Comparison of ENCODE assay signal across 8 cellular contexts in the genomic region with DNA sequence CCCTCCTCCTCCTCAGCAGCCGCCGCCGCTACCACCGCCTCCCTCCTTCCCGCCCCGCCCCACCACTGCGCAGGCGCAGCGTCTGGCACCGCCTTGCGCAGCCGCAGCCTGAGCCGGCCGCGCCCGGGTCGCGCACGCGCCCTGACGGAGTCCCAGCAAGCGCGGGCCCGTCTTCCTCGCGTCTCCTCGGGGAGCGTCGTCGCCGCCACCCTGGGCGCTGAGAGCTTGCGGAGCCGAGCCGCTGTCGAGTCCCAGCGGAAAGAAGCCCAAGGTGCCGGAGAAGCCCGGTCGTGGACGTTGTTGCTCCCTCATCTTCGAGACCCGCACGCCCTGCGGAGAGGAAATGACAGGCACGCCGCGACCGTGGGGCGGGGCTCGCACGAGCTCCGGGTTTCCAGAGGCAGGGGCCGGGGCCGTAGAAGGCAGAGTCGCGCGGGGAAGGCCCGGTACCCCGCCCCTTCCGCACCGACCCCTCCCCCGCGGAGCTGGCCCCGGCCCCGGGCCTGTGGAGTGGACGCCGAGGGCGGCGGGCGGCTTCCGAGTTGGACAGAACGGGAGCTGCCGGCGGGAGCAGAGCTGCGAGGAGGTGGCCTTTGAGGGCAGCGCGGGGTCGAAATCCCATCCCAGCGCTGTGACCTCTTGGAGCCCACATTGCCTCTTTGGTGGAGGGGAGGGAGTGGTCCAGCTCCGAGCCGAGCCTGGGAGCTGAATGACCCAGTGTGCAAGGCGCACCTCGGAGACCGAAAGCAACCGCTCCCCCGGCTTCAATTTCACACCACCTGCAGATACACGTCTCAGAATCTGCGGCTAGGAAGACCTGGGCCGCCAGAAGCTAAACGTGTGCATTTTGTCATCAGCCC. TPM values are rescaled to one million over a fixed set of nuclear protein-coding genes. Genes with fewer than 3 reads are reported as not detected.
A peak's percentile ranks its signal among the peaks of the same experiment; 100 is the strongest.
DNase-seq lines count a peak whose midpoint lies in the region; ATAC-seq and TF ChIP-seq lines count a peak whose summit lies in the region.

No MANE protein-coding gene starts in this region.

- peak overlapping the region; percentile 78 for H3K4me3 Mint-ChIP-seq in activated B cell treated with CpG ODN at 0.5 μM for 24 hours

- H3K9me3 Mint-ChIP-seq in activated B cell treated with CpG ODN at 0.5 μM for 24 hours: no peaks in the 10 kb centered on the region

- POLR2A ChIA-PET in activated B cell treated with CpG ODN at 0.5 μM for 24 hours (lab: Charles Lee): interaction anchor here (0.5 to 9.4 kb wide), 10 partner anchors 8 to 175 kb away, joined by 3 to 91 read pairs (median 10); partner anchors contain the start of genes BICDL1, PXN, RNU4-1 and RNU4-2

- H3K4me3 ChIP-seq in AG09309 (ENCODE audit: control insufficient read depth, low read depth, low read length) (peak overlapping the region; percentile 96), cardiac fibroblast (replicated peaks in 1 of 2; ENCODE audit: low read depth in 2 of 2, low read length in 2 of 2) (peak overlapping the region; percentile 88 to 96)

- DNase-seq in AG09309 (ENCODE audit: low read depth) (peak; percentile 46), NCI-H345 (lab: John Stamatoyannopoulos, UW) (peak; percentile 92), activated B cell treated with CpG ODN at 0.5 μM for 24 hours (peak; percentile 99), cardiac fibroblast (ENCODE audit: low read depth in 2 of 2) (peak; percentile 93 to 96), islet precursor cell (peak; percentile 99)
- peak; percentile 95 to 96 for DNase-seq in stimulated activated CD4-positive, alpha-beta T cell treated with anti-CD3 and anti-CD28 coated beads, Interleukin-12 subunit alpha, Interleukin-12 subunit beta, amount 100 ng/mL, for 24 hours (ENCODE audit: low read depth in 2 of 2)

- intact Hi-C loops in activated B cell treated with CpG ODN at 0.5 μM for 24 hours (cut with micrococcal nuclease): loop anchor here (1.0 to 10.0 kb wide), 3 partner anchors 30 to 318 kb away; partner anchors contain the start of genes COX6A1, RNU4-1 and RNU4-2

- H3K27me3 Mint-ChIP-seq in activated B cell treated with CpG ODN at 0.5 μM for 24 hours: no peaks in the 10 kb centered on the region

- peaks cover 76% of the 10 kb centered on the region for H3K4me1 Mint-ChIP-seq in activated B cell treated with CpG ODN at 0.5 μM for 24 hours

- ATAC-seq in GM19035 (IDR thresholded peaks at IDR 0.05; ENCODE audit: unreplicated experiment) (peak; percentile 44), HG03280 (IDR thresholded peaks at IDR 0.05; ENCODE audit: unreplicated experiment) (peak; percentile 46), activated B cell treated with CpG ODN at 0.5 μM for 24 hours (ENCODE audit: low read depth) (peak; percentile 76)

- H3K27ac Mint-ChIP-seq in activated B cell treated with CpG ODN at 0.5 μM for 24 hours: peak overlapping the region; percentile 83

- no peak for TF ChIP-seq CTCF in AG09309 (IDR thresholded peaks at IDR 0.05; ENCODE audit: control insufficient read depth, insufficient read depth, low read depth, low read length, missing control alignments)
- no peak for TF ChIP-seq CTCF in activated B cell treated with CpG ODN at 0.5 μM for 24 hours (IDR thresholded peaks at IDR 0.05)
- no peak for TF ChIP-seq CTCF in cardiac fibroblast (IDR thresholded peaks at IDR 0.05; ENCODE audit: low read depth, low read length)

- peaks cover 22% of the 10 kb centered on the region for H3K36me3 Mint-ChIP-seq in activated B cell treated with CpG ODN at 0.5 μM for 24 hours (ENCODE audit: low read depth)

- CTCF ChIA-PET in activated B cell treated with CpG ODN at 0.5 μM for 24 hours (lab: Charles Lee): interaction anchor here (0.6 to 1.3 kb wide), 3 partner anchors 15 to 84 kb away, joined by 3 to 4 read pairs (median 4); partner anchors contain the start of gene RPLP0

RNA-seq across cellular contexts. Expression of gene RAB35, which starts 0.5 kb away (rescaled TPM):
- total RNA-seq in activated B cell treated with CpG ODN at 0.5 μM for 24 hours: 43.8 and 45.6 TPM in 2 replicates

Comparison
In these comparisons a context has a peak if more than half of its experiments do, and no peak if none do; other contexts are left out.
1. Peak in every context shown above with its lines: DNase-seq, ATAC-seq and H3K4me3 ChIP-seq.
2. DNase-seq: peak in every context shown above with its lines; median percentile 99 in activated B cell treated with CpG ODN at 0.5 μM for 24 hours; 99 in islet precursor cell; 96 in stimulated activated CD4-positive, alpha-beta T cell treated with anti-CD3 and anti-CD28 coated beads, Interleukin-12 subunit alpha, Interleukin-12 subunit beta, amount 100 ng/mL, for 24 hours; 94 in cardiac fibroblast; 92 in NCI-H345; 46 in AG09309.